8 cellular contexts compared by ENCODE assay signal in the genomic region with DNA sequence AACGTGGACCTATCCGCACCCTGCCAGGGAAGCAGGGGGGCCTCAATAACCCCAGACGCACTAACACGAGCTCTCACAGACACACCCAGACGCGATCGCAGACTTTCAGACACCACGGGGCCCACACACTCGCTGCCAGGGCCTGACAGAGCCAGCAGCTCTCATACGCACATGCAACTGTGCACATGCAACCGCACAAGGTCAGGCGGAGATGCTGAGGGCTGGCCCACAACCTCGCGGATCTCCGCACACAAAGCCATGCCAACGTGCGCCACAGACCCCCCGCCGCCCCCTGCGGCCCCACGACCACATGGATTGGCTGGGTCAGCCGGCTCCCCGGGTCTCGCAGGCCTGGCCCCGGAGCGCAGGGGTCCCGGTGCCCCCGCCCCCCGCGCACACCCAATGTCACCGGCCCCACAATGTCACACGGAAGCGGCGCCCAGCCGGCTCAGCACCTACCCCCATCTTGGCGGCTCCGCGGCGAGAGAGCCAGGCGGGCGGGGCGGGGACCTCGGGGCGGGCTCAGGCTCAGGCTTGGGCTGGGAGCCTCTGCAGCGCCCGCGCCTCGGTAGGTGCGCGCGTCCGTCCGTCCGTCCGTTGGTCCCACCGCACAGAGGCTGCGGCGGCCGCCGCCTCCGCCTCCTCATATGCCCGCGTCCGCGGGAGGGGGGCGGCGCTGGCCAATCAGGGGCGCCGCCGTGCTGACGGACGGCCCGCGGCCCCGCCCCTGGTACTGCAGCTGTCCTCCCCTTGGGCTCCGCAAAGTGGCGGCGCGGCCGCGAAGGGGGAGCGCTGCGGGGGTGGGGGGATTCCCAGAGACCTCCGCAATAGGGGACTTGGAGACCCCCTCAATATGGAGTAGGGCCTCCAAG. TPM values are rescaled to one million over a fixed set of nuclear protein-coding genes. Genes with fewer than 3 reads are reported as not detected.
DNase-seq lines count a peak whose midpoint lies in the region; ATAC-seq, FAIRE-seq and TF ChIP-seq lines count a peak whose summit lies in the region.

Gene ATP1A3, minus strand, starts transcription at position 619 of the 872 bp plus-strand sequence. Its CDS starts 154 bp downstream, at position 465.

- no peak for TF ChIP-seq POLR2A in HepG2 (IDR thresholded peaks at IDR 0.05; ENCODE audit: insufficient read depth in 1 of 2, low read depth in 2 of 2, low read length in 2 of 2)

- peak within 1 kb of the TSS; percentile 12 for H3K9ac ChIP-seq in colonic mucosa (ENCODE audit: low read depth in 2 of 2, low read length in 2 of 2)
- no peak within 1 kb of the TSS for H3K9ac ChIP-seq in HepG2 (ENCODE audit: insufficient read depth, low read depth, low read length)

- H3K4me1 ChIP-seq in colonic mucosa, result no peaks in the 10 kb centered on the region
- H3K4me1 ChIP-seq in HepG2 (ENCODE audit: insufficient read depth, low read length), result no peaks in the 10 kb centered on the region

- CTCF ChIA-PET in HepG2 (lab: Yijun Ruan, JAX; ENCODE audit: low intra/inter-chr PET ratio, low total read pairs), result no interaction called here

- H4K20me1 ChIP-seq in HepG2 (ENCODE audit: insufficient read depth, low read length), result 0 out of 2 replicates have a peak, but pooled peaks cover 2% of the 10 kb centered on the region

- peaks cover 23% of the 10 kb centered on the region for H3K27me3 ChIP-seq in colonic mucosa
- H3K27me3 ChIP-seq in HepG2 (ENCODE audit: control insufficient read depth in 1 of 2, insufficient read depth in 2 of 2, low read length in 2 of 2), result peaks cover 5 to 42% of the 10 kb centered on the region in 2 experiments; a peak in 4 of 5 replicates

- in situ Hi-C loops in HepG2 (cut with HindIII; ENCODE audit: extremely low pct_ligation_motif_present, low pct_unique_long_range_greater_than_20kb), result no loop called here

- TF ChIP-seq RAD21 in HepG2 (CRISPR knock-in tag; IDR thresholded peaks at IDR 0.05), result no peak

- H3K79me2 ChIP-seq in HepG2 (ENCODE audit: insufficient read depth, low read length), result no peaks in the 10 kb centered on the region

- no peak within 1 kb of the TSS for H2AFZ ChIP-seq in HepG2 (ENCODE audit: low read length)

- H3K36me3 ChIP-seq in colonic mucosa (no peaks in the 10 kb centered on the region), HepG2 (replicated peaks in 1 of 2; ENCODE audit: control insufficient read depth in 1 of 2, insufficient read depth in 2 of 2, low read length in 2 of 2) (no peaks in the 10 kb centered on the region)

- BruUV-seq in HepG2 (replicated peaks; lab: Mats Ljungman, UMichigan), result no TSS peak

- DNase-seq in 8988T (peak; percentile 97), NCI-H2227 treated with DMSO at 0.1 percent for 48 hours (lab: John Stamatoyannopoulos, UW) (peak; percentile 96), colonic mucosa (peak; percentile 41), HepG2 (ENCODE audit: low spot score) (no peak)
- peak; percentile 71 for DNase-seq in activated CD4-positive, CD25-positive, alpha-beta regulatory T cell treated with anti-CD3 and anti-CD28 coated beads, Interleukin-2, amount 50 U/mL, for 72 hours
- DNase-seq in stimulated activated CD4-positive, alpha-beta T cell treated with anti-CD3 and anti-CD28 coated beads, TNF-alpha, amount 100 ng/mL, for 4 hours (ENCODE audit: low read depth in 3 of 3), result peak; percentile 19 to 40 (median 39)

- ATAC-seq in GM19025 (IDR thresholded peaks at IDR 0.05; ENCODE audit: low read depth, unreplicated experiment), result peak; percentile 59
- peak; percentile 54 for ATAC-seq in HepG2
- ATAC-seq in HG03159 (IDR thresholded peaks at IDR 0.05; ENCODE audit: unreplicated experiment), result no peak

- no peak within 1 kb of the TSS for H3K27ac ChIP-seq in colonic mucosa
- no peak within 1 kb of the TSS for H3K27ac ChIP-seq in HepG2 (ENCODE audit: extremely low read length, insufficient read depth, low read length)

- intact Hi-C loops in colonic mucosa (cut with DNase I) (no loop called here), HepG2 (cut with micrococcal nuclease; ENCODE audit: unreplicated experiment) (no loop called here)

- WGBS in HepG2 (ENCODE audit: low lambda C conversion rate), result no CpG with 5 or more reads among the region's 84 CpGs

- TF ChIP-seq CTCF in colonic mucosa (IDR thresholded peaks at IDR 0.05), result no peak
- no peak for TF ChIP-seq CTCF in HepG2 (CRISPR knock-in tag; IDR thresholded peaks at IDR 0.05)

- POLR2A ChIA-PET in HepG2 (lab: Yijun Ruan, JAX), result no interaction called here

- H3K4me3 ChIP-seq in colonic mucosa (peak within 1 kb of the TSS; percentile 36), HepG2 (replicated peaks in 1 of 3; ENCODE audit: insufficient read depth in 1 of 3, low read depth in 2 of 3, low read length in 3 of 3) (peak within 1 kb of the TSS in 1 of 3 experiments; percentile 21; a peak in 3 of 6 replicates)

- no peak for FAIRE-seq in HepG2 (lab: Jason Lieb, UNC)

- TF ChIP-seq EP300 in HepG2 (IDR thresholded peaks at IDR 0.05; ENCODE audit: low read depth in 2 of 2, low read length in 2 of 2) (no peak), HepG2 (CRISPR knock-in tag; IDR thresholded peaks at IDR 0.05; ENCODE audit: borderline replicate concordance) (no peak)

- H3K9me3 ChIP-seq in colonic mucosa, result no peaks in the 10 kb centered on the region
- H3K9me3 ChIP-seq in HepG2 (ENCODE audit: low read length), result no peaks in the 10 kb centered on the region

- H3K4me2 ChIP-seq in HepG2 (ENCODE audit: low read depth, low read length), result peak within 1 kb of the TSS; percentile 36; the same call in 1 of the 2 replicates

TF ChIP-seq in HepG2, 621 proteins besides CTCF, POLR2A, EP300 and RAD21:
- no peak for TF ChIP-seq ZNF678 (CRISPR knock-in tag; IDR thresholded peaks at IDR 0.05)
- TF ChIP-seq NFYC (CRISPR knock-in tag; IDR thresholded peaks at IDR 0.05), result peak; percentile 60
- no peak for TF ChIP-seq SNRNP70 (IDR thresholded peaks at IDR 0.05; ENCODE audit: low read depth, low read length)
- no peak for TF ChIP-seq RFX3 (CRISPR knock-in tag; IDR thresholded peaks at IDR 0.05)

RNA-seq across cellular contexts. Expression of gene ATP1A3, which starts in this region (rescaled TPM):
- 1 to 10 TPM in 1 of 2 donors, under 1 TPM in 1; 0.35 to 1.9 TPM for total RNA-seq in colonic mucosa
- 0.04 TPM in 1 of 2 replicates, not detected in the other for total RNA-seq in HepG2 (2016; rRNA removed; fragmentation: Illumina TruSeq; extraction: Trizol)
- total RNA-seq in HepG2 (2016; cell fraction: cytosol; rRNA removed; fragmentation: Illumina TruSeq; extraction: Trizol; ENCODE audit: low read depth), result not detected in 2 replicates
- 0.04 and 0.13 TPM in 2 replicates for total RNA-seq in HepG2 (2016; cell fraction: insoluble cytoplasmic fraction; rRNA removed; fragmentation: Illumina TruSeq; extraction: Trizol)
- 0.12 TPM in 1 of 2 replicates, not detected in the other for total RNA-seq in HepG2 (2016; cell fraction: membrane; rRNA removed; fragmentation: Illumina TruSeq; extraction: Trizol)
- 0.12 TPM in 1 of 2 replicates, not detected in the other for total RNA-seq in HepG2 (2016; cell fraction: nucleus; rRNA removed; fragmentation: Illumina TruSeq; extraction: Trizol)
- 0.01 TPM in 1 of 2 replicates, not detected in the other for polyA plus RNA-seq in HepG2 (2011; rRNA removed)
- 0.01 TPM in 1 of 2 replicates, not detected in the other for polyA plus RNA-seq in HepG2 (2011; cell fraction: cytosol; rRNA removed)
- not detected in 2 replicates for polyA plus RNA-seq in HepG2 (2011; cell fraction: nucleus; rRNA removed)
- not detected in 2 replicates for polyA plus RNA-seq in HepG2 (2012)
- 0.03 TPM in 2 replicates for polyA plus RNA-seq in HepG2 (2016; cell fraction: cytosol; fragmentation: Illumina TruSeq; extraction: Trizol; ENCODE audit: low read depth)
- not detected in 2 replicates for polyA plus RNA-seq in HepG2 (2016; cell fraction: insoluble cytoplasmic fraction; fragmentation: Illumina TruSeq; extraction: Trizol; ENCODE audit: low read depth)
- 0.07 TPM in 1 of 2 replicates, not detected in the other for polyA plus RNA-seq in HepG2 (2016; cell fraction: membrane; fragmentation: Illumina TruSeq; extraction: Trizol; ENCODE audit: low read depth)
- 0.15 and 0.28 TPM in 2 replicates for polyA plus RNA-seq in HepG2 (2016; cell fraction: nucleus; fragmentation: Illumina TruSeq; extraction: Trizol; ENCODE audit: insufficient read depth, low read depth)
- polyA minus RNA-seq in HepG2 (2011; rRNA and poly(A)+ RNA removed; ENCODE audit: low replicate concordance), result 0.16 TPM in 1 of 2 replicates, not detected in the other
- not detected in 2 replicates for polyA minus RNA-seq in HepG2 (2011; cell fraction: cytosol; rRNA and poly(A)+ RNA removed)
- polyA minus RNA-seq in HepG2 (2011; cell fraction: nucleus; rRNA and poly(A)+ RNA removed), result not detected in 2 replicates

Comparison
In these comparisons a context has a peak if more than half of its experiments do, and no peak if none do; other contexts are left out.
1. Peak in ATAC-seq and H3K4me2 ChIP-seq in HepG2; RNA of the gene not detected or under 1 TPM.